7 cellular contexts compared by ENCODE assay signal in the genomic region with DNA sequence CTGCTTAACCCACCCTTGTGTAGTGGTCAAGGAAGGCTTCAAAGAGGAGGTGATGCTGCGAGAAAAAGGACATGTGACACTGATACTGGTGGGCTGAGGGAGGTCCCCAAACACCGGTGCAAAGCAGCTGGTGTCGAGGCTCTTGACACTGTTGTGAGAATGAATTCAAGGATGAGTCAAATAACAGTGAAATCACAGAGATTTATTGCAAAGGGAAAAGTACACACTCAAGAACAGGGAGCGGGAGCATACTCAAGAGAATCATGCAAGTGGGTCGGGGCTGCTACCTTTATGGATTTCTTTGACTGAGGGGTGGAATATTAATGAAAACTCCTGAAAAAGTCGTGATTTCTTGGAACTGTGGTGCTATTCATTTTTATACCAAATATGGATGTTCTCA. TPM values are rescaled to one million over a fixed set of nuclear protein-coding genes. Genes with fewer than 3 reads are reported as not detected.
"Had no signal": no experiment of that assay in that cellular context is flagged by ENCODE, and none has a peak within 500 bp of the region (broad histone marks: within the 10 kb centered on the region; RNA-seq: fewer than 3 reads in every experiment).

No MANE protein-coding gene starts in this region.

- H3K4me3 ChIP-seq: GM23248, HAP-1 had no signal

- H3K9me3 ChIP-seq: HAP-1 had no signal

- H3K27ac ChIP-seq: GM23248 had no signal

- H3K4me3 Mint-ChIP-seq: IgD-negative memory B cell had no signal

- H3K36me3 ChIP-seq: HAP-1 had no signal

- DNase-seq: GM23248, GOT3, H7 had no signal

- H3K36me3 Mint-ChIP-seq: IgD-negative memory B cell had no signal

- H3K9me3 Mint-ChIP-seq: IgD-negative memory B cell had no signal

- H2AFZ ChIP-seq: GM23248 had no signal

- H3K9ac ChIP-seq: GM23248 had no signal

- H3K4me1 Mint-ChIP-seq: IgD-negative memory B cell had no signal

RNA-seq across cellular contexts. Expression of a gene that starts 31.1 kb away (rescaled TPM):
- total RNA-seq: HepG2, HT-29 had no signal
- polyA plus RNA-seq: GM23248, HepG2 had no signal
